In the genomic region with DNA sequence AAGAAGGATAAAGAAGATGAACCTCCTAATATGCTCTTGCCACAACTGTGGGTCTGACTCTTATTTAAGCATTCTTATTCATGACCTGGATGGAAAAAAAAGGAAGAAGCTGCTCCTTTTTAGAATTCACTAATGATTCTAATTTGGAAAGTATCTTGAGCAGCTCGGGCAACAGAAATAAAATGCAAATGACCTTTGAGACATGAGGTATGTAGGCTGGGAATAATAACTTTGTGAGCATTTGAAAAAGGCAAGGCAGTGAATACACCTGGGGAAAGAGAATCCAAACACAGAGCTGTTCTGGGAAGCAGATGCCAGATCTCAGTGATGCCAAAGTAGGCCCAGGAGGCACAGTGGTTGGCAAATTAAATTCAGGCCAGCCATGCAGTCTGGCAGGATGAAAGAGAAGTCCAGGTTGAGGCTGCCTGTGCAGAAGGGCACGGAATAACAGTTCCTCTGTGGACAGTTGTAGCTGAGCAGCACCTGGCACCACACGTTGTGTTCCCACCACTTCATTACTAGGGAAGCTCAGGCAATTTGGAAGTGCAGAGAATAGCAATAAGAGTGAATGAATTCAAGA, we compare ENCODE assay signal across 20 cellular contexts.
DNase-seq lines count a peak whose midpoint lies in the region; ATAC-seq, FAIRE-seq and TF ChIP-seq lines count a peak whose summit lies in the region.
"Had no signal": no experiment of that assay in that cellular context is flagged by ENCODE, and none has a peak within 500 bp of the region (broad histone marks: within the 10 kb centered on the region; RNA-seq: fewer than 3 reads in every experiment).

No MANE protein-coding gene starts in this region.

- peak overlapping the region; percentile 74 for H3K27ac ChIP-seq in neural progenitor cell
- H3K27ac ChIP-seq: BLaER1 treated with 17β-estradiol and CSF1 and Interleukin-3, amounts not matched to agents 10 nM and 100 nM; KMS-11 had no signal

- no peak overlapping the region for H3K4me3 ChIP-seq in BE2C (ENCODE audit: low read depth, low read length)
- H3K4me3 ChIP-seq in neural progenitor cell: no peak overlapping the region
- H3K4me3 ChIP-seq: BLaER1 treated with 17β-estradiol and CSF1 and Interleukin-3, amounts not matched to agents 10 nM and 100 nM had no signal

- H3K4me1 Mint-ChIP-seq in neural progenitor cell: peaks cover 28% of the 10 kb centered on the region
- H3K4me1 Mint-ChIP-seq: T-cell had no signal

- H3K36me3 ChIP-seq in BE2C (no peaks in the 10 kb centered on the region), neural progenitor cell (no peaks in the 10 kb centered on the region)
- H3K36me3 ChIP-seq: BLaER1 treated with 17β-estradiol and CSF1 and Interleukin-3, amounts not matched to agents 10 nM and 100 nM had no signal

- H3K27me3 ChIP-seq in BE2C: no peaks in the 10 kb centered on the region
- H3K27me3 ChIP-seq in neural progenitor cell: no peaks in the 10 kb centered on the region
- H3K27me3 ChIP-seq: BLaER1 treated with 17β-estradiol and CSF1 and Interleukin-3, amounts not matched to agents 10 nM and 100 nM had no signal

- H3F3A ChIP-seq in neural progenitor cell (ENCODE audit: low read depth): peaks cover 20% of the 10 kb centered on the region

- no peaks in the 10 kb centered on the region for H3K9me3 ChIP-seq in BE2C
- no peaks in the 10 kb centered on the region for H3K9me3 ChIP-seq in neural progenitor cell (ENCODE audit: low read depth)
- H3K9me3 ChIP-seq: BLaER1 treated with 17β-estradiol and CSF1 and Interleukin-3, amounts not matched to agents 10 nM and 100 nM had no signal

- DNase-seq in BE2C: peak; percentile 5
- DNase-seq in NCI-H2171 (lab: John Stamatoyannopoulos, UW): peak; percentile 15
- DNase-seq in neural progenitor cell (ENCODE audit: low spot score): no peak
- DNase-seq in glomerular visceral epithelial cell (ENCODE audit: extremely low spot score): no peak
- no peak for DNase-seq in NCI-H2227 treated with DMSO at 0.1 percent for 48 hours (lab: John Stamatoyannopoulos, UW)
- no peak for DNase-seq in H54 (ENCODE audit: insufficient read length, low spot score)
- DNase-seq: Calu3; CD8-positive, alpha-beta T cell; DMS79; H9; NCI-H1436; NCI-H2029; NCI-H226; NCI-H524; Right ventricle myocardium superior; T-cell had no signal

- TF ChIP-seq CTCF in BE2C (IDR thresholded peaks at IDR 0.05; ENCODE audit: low read depth, low read length) (no peak), neural progenitor cell (IDR thresholded peaks at IDR 0.05) (no peak)

- ATAC-seq in SK-N-SH treated with all-trans-retinoic acid at 6 μM for 48 hours (peak; percentile 36; the same call in 1 of the 3 replicates), GM21526 (IDR thresholded peaks at IDR 0.05; ENCODE audit: low FRiP score, unreplicated experiment) (no peak)
- ATAC-seq: CD8-positive, alpha-beta T cell; T-cell had no signal

- TF ChIP-seq POLR2A in H54 (IDR thresholded peaks at IDR 0.05; ENCODE audit: low read depth, low read length): no peak

- no peak overlapping the region for H3K4me3 Mint-ChIP-seq in neural progenitor cell
- H3K4me3 Mint-ChIP-seq: CD8-positive, alpha-beta T cell; H9; T-cell had no signal

- H3K9me3 Mint-ChIP-seq in neural progenitor cell: no peaks in the 10 kb centered on the region
- H3K9me3 Mint-ChIP-seq: CD8-positive, alpha-beta T cell; H9; T-cell had no signal

- H3K4me1 ChIP-seq in BE2C: no peaks in the 10 kb centered on the region
- H3K4me1 ChIP-seq in neural progenitor cell: peaks cover 27% of the 10 kb centered on the region
- H3K4me1 ChIP-seq: BLaER1 treated with 17β-estradiol and CSF1 and Interleukin-3, amounts not matched to agents 10 nM and 100 nM had no signal

- FAIRE-seq in H54 (lab: Jason Lieb, UNC): no peak

- H3K36me3 Mint-ChIP-seq in neural progenitor cell: no peaks in the 10 kb centered on the region
- H3K36me3 Mint-ChIP-seq: CD8-positive, alpha-beta T cell; T-cell had no signal

- H3K79me2 ChIP-seq in neural progenitor cell (ENCODE audit: low read depth): no peaks in the 10 kb centered on the region

- no peak overlapping the region for H2AFZ ChIP-seq in neural progenitor cell (replicated peaks)

- H3K27ac Mint-ChIP-seq in neural progenitor cell: no peak overlapping the region
- H3K27ac Mint-ChIP-seq: CD8-positive, alpha-beta T cell; T-cell had no signal

- H3K4me2 ChIP-seq in neural progenitor cell: peak overlapping the region; percentile 31
- H3K4me2 ChIP-seq: BLaER1 treated with 17β-estradiol and CSF1 and Interleukin-3, amounts not matched to agents 10 nM and 100 nM; KMS-11 had no signal

- no peak overlapping the region for H3K9ac ChIP-seq in neural progenitor cell
- H3K9ac ChIP-seq: BLaER1 treated with 17β-estradiol and CSF1 and Interleukin-3, amounts not matched to agents 10 nM and 100 nM; KMS-11 had no signal

- no peaks in the 10 kb centered on the region for H4K20me1 ChIP-seq in neural progenitor cell (ENCODE audit: low read depth)
- H4K20me1 ChIP-seq: BLaER1 treated with 17β-estradiol and CSF1 and Interleukin-3, amounts not matched to agents 10 nM and 100 nM had no signal

- H3K27me3 Mint-ChIP-seq in neural progenitor cell (ENCODE audit: insufficient read depth, low read depth): no peaks in the 10 kb centered on the region
- H3K27me3 Mint-ChIP-seq: T-cell had no signal

TF ChIP-seq in SK-N-SH treated with all-trans-retinoic acid at 6 μM for 48 hours, 23 proteins besides CTCF, POLR2A, EP300 and RAD21:
- TF ChIP-seq ZC3H10 (CRISPR knock-in tag; IDR thresholded peaks at IDR 0.05): no peak
- no peak for TF ChIP-seq CSDC2 (CRISPR knock-in tag; IDR thresholded peaks at IDR 0.05)
- no peak for TF ChIP-seq OSR1 (CRISPR knock-in tag; IDR thresholded peaks at IDR 0.05)
- TF ChIP-seq ZNF565 (CRISPR knock-in tag; conservative IDR thresholded peaks at IDR 0.05; ENCODE audit: low read depth): no peak
- peak; percentile 50; the same call in 1 of the 2 replicates for TF ChIP-seq TCF4 (CRISPR knock-in tag; IDR thresholded peaks at IDR 0.05; ENCODE audit: borderline replicate concordance)

Comparison
In these comparisons a context has a peak if more than half of its experiments do, and no peak if none do; other contexts are left out.
1. DNase-seq: peak in BE2C (single experiment) and NCI-H2171 (single experiment); none in neural progenitor cell (single experiment), glomerular visceral epithelial cell (single experiment), NCI-H2227 treated with DMSO at 0.1 percent for 48 hours (single experiment) and H54 (single experiment).